18 cellular contexts compared by ENCODE assay signal in the genomic region with DNA sequence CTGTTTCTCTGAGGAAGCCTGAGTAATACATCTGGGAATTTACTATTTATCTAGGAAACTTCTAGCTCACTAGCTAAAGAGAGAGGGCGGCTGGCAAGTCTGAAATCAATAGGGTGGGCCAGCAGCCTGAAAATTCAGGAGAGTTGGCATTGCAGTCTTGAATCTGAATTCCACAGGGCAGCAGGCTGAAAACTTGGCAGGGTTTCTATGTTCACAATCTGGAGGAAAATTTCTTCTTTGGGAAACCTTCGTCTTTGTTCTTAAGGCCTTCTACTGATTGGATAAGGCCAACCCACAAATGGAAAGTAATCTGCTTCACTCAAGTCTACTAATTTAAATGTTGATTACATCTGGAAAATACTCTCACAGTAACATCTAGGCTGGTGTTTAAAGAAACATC.
DNase-seq lines count a peak whose midpoint lies in the region; ATAC-seq, FAIRE-seq and TF ChIP-seq lines count a peak whose summit lies in the region.
"Had no signal": no experiment of that assay in that cellular context is flagged by ENCODE, and none has a peak within 500 bp of the region (broad histone marks: within the 10 kb centered on the region; RNA-seq: fewer than 3 reads in every experiment).

No MANE protein-coding gene starts in this region.

- CTCF ChIA-PET in PC-3 (lab: Charles Lee), result no interaction called here

- H3K79me2 ChIP-seq in PC-3 (ENCODE audit: low read length) (no peaks in the 10 kb centered on the region), keratinocyte (ENCODE audit: control insufficient read depth, insufficient read depth, low read length) (no peaks in the 10 kb centered on the region)

- 0 out of 2 replicates have a peak overlapping the region, but pooled peaks have one; percentile 10 for H3K27ac ChIP-seq in PC-3 (ENCODE audit: low read length)
- no peak overlapping the region for H3K27ac ChIP-seq in keratinocyte (ENCODE audit: control insufficient read depth, insufficient read depth, low read length)
- H3K27ac ChIP-seq: 22Rv1 had no signal

- H3K9me3 ChIP-seq in PC-3 (ENCODE audit: low read length) (no peaks in the 10 kb centered on the region), keratinocyte (ENCODE audit: control insufficient read depth, low read depth, low read length) (peaks cover 1% of the 10 kb centered on the region)

- H3K9ac ChIP-seq in PC-3 (ENCODE audit: low read length) (no peak overlapping the region), keratinocyte (ENCODE audit: control insufficient read depth, extremely low read depth, insufficient read depth, low read length) (no peak overlapping the region)

- H3K9me3 Mint-ChIP-seq in chondrocyte (ENCODE audit: low read depth), result no peaks in the 10 kb centered on the region
- H3K9me3 Mint-ChIP-seq: CD8-positive, alpha-beta T cell; GM23338 had no signal

- ATAC-seq in PC-3 (no peak), HG03175 (IDR thresholded peaks at IDR 0.05; ENCODE audit: unreplicated experiment) (no peak), HG03045 (IDR thresholded peaks at IDR 0.05; ENCODE audit: unreplicated experiment) (no peak), GM18867 (IDR thresholded peaks at IDR 0.05; ENCODE audit: unreplicated experiment) (no peak)
- ATAC-seq: CD8-positive, alpha-beta T cell; GM23338; HepG2 had no signal

- no TSS peak for BruUV-seq in PC-3 (replicated peaks; lab: Mats Ljungman, UMichigan)

- no peaks in the 10 kb centered on the region for H3K36me3 Mint-ChIP-seq in chondrocyte (ENCODE audit: low read depth)
- H3K36me3 Mint-ChIP-seq: CD14-positive monocyte; CD8-positive, alpha-beta T cell had no signal

- POLR2A ChIA-PET in PC-3 (lab: Charles Lee; ENCODE audit: unreplicated experiment), result no interaction called here

- no peak overlapping the region for H2AFZ ChIP-seq in PC-3 (ENCODE audit: low read length)
- H2AFZ ChIP-seq in keratinocyte (ENCODE audit: control insufficient read depth, low read length), result no peak overlapping the region
- H2AFZ ChIP-seq: GM23338 had no signal

- no peaks in the 10 kb centered on the region for H3F3A ChIP-seq in PC-3 (ENCODE audit: low read length, unreplicated experiment)

- H3K27me3 ChIP-seq in PC-3 (ENCODE audit: low read length) (peaks cover 30% of the 10 kb centered on the region), keratinocyte (ENCODE audit: control insufficient read depth, extremely low read depth, insufficient read depth, low read length) (peaks cover 62% of the 10 kb centered on the region)

- H3K4me3 ChIP-seq in PC-3 (ENCODE audit: low read length) (no peak overlapping the region), keratinocyte (ENCODE audit: control insufficient read depth in 2 of 3, extremely low read depth in 1 of 3, insufficient read depth in 2 of 3, low read depth in 1 of 3, low read length in 3 of 3) (no peak overlapping the region)
- H3K4me3 ChIP-seq: GM23338 had no signal

- peak overlapping the region; percentile 70 for H3K27ac Mint-ChIP-seq in chondrocyte (ENCODE audit: unreplicated experiment)
- H3K27ac Mint-ChIP-seq: CD14-positive monocyte; CD8-positive, alpha-beta T cell; GM23338 had no signal

- TF ChIP-seq CTCF in PC-3 (conservative IDR thresholded peaks at IDR 0.05; ENCODE audit: low read depth, low read length) (no peak), chondrocyte (IDR thresholded peaks at IDR 0.05) (no peak), keratinocyte (optimal IDR thresholded peaks at IDR 0.05 in 1 of 3, IDR thresholded peaks at IDR 0.05 in 1 of 3, conservative IDR thresholded peaks at IDR 0.05 in 1 of 3; ENCODE audit: extremely low read depth in 1 of 3, insufficient read depth in 2 of 3, low read length in 3 of 3) (no peak)

- intact Hi-C loops in PC-3 (cut with micrococcal nuclease), result no loop called here

- no peaks in the 10 kb centered on the region for H3K9me1 ChIP-seq in keratinocyte (ENCODE audit: control insufficient read depth, extremely low read depth, insufficient read depth, low read length)

- H3K4me2 ChIP-seq in PC-3 (ENCODE audit: low read length) (no peak overlapping the region; the same call in 1 of the 2 replicates), keratinocyte (ENCODE audit: control insufficient read depth, extremely low read depth, insufficient read depth, low read depth, low read length) (no peak overlapping the region)
- H3K4me2 ChIP-seq: GM23338 had no signal

- peak; percentile 9 for FAIRE-seq in keratinocyte (lab: Jason Lieb, UNC)
- FAIRE-seq: D721Med, GM18507, HepG2, HTR-8/SVneo had no signal

- peaks cover 24% of the 10 kb centered on the region for H3K4me1 Mint-ChIP-seq in chondrocyte (ENCODE audit: low read depth)
- H3K4me1 Mint-ChIP-seq: CD14-positive monocyte had no signal

- H3K36me3 ChIP-seq in PC-3 (ENCODE audit: low read depth, low read length), result no peaks in the 10 kb centered on the region
- no peaks in the 10 kb centered on the region for H3K36me3 ChIP-seq in keratinocyte (ENCODE audit: control insufficient read depth in 2 of 2, extremely low read depth in 1 of 2, insufficient read depth in 2 of 2, low read length in 2 of 2)

- no peaks in the 10 kb centered on the region for H4K20me1 ChIP-seq in PC-3 (ENCODE audit: low read length)
- no peaks in the 10 kb centered on the region for H4K20me1 ChIP-seq in keratinocyte (ENCODE audit: control insufficient read depth, extremely low read depth, insufficient read depth, low read length)

- peaks cover 5% of the 10 kb centered on the region for H3K27me3 Mint-ChIP-seq in chondrocyte (ENCODE audit: low read depth)

- dilution Hi-C loops in keratinocyte (cut with MboI; ENCODE audit: extremely low pct_ligation_motif_present, low sequenced_read_pairs), result no loop called here

- no peak overlapping the region for H3K4me3 Mint-ChIP-seq in chondrocyte (ENCODE audit: unreplicated experiment)
- H3K4me3 Mint-ChIP-seq: CD14-positive monocyte; CD8-positive, alpha-beta T cell; GM23338 had no signal

- H3K9me2 ChIP-seq in PC-3 (replicated peaks; ENCODE audit: low read length), result no peaks in the 10 kb centered on the region

- peak; percentile 34 for DNase-seq in DMS 273 (lab: John Stamatoyannopoulos, UW; ENCODE audit: unreplicated experiment)
- DNase-seq in DMS 273 treated with DMSO at 0.1 percent for 48 hours (lab: John Stamatoyannopoulos, UW), result no peak
- DNase-seq in PC-3, result no peak
- no peak for DNase-seq in chondrocyte (ENCODE audit: low spot score)
- DNase-seq in keratinocyte (ENCODE audit: low read depth, low spot score), result no peak
- DNase-seq: CD8-positive, alpha-beta T cell; COR-L47; H7 had no signal

- H3K4me1 ChIP-seq in PC-3 (ENCODE audit: insufficient read depth, low read length), result peaks cover 17% of the 10 kb centered on the region
- H3K4me1 ChIP-seq in keratinocyte (ENCODE audit: control insufficient read depth, extremely low read depth, insufficient read depth, low read length), result peaks cover 21% of the 10 kb centered on the region
